In genomic region chr20:15546624-15547023, GRCh38 we compare ENCODE assay signal across 21 cellular contexts.
DNase-seq lines count a peak whose midpoint lies in the region; ATAC-seq and TF ChIP-seq lines count a peak whose summit lies in the region.
"Had no signal": no experiment of that assay in that cellular context is flagged by ENCODE, and none has a peak within 500 bp of the region (broad histone marks: within the 10 kb centered on the region; RNA-seq: fewer than 3 reads in every experiment).

No MANE protein-coding gene starts in this region.

- H3K4me3 ChIP-seq in PC-3 (ENCODE audit: low read length), result no peak overlapping the region
- no peak overlapping the region for H3K4me3 ChIP-seq in epithelial cell of esophagus (ENCODE audit: low read length)
- H3K4me3 ChIP-seq: BLaER1, GM12878, GM23248 had no signal

- no peaks in the 10 kb centered on the region for H3K36me3 ChIP-seq in PC-3 (ENCODE audit: low read depth, low read length)
- H3K36me3 ChIP-seq: BLaER1 had no signal

- no peak overlapping the region for H3K4me2 ChIP-seq in PC-3 (ENCODE audit: low read length)
- H3K4me2 ChIP-seq: BLaER1 had no signal

- H3K27ac ChIP-seq in PC-3 (ENCODE audit: low read length), result no peak overlapping the region
- H3K27ac ChIP-seq: 22Rv1, BLaER1, C4-2B, GM23248 had no signal

- POLR2A ChIA-PET in PC-3 (lab: Charles Lee; ENCODE audit: unreplicated experiment), result no interaction called here

- no peaks in the 10 kb centered on the region for H4K20me1 ChIP-seq in PC-3 (ENCODE audit: low read length)
- H4K20me1 ChIP-seq: BLaER1 had no signal

- no peaks in the 10 kb centered on the region for H3K9me3 ChIP-seq in PC-3 (ENCODE audit: low read length)

- in situ Hi-C loops in G401 (cut with HindIII; ENCODE audit: low sequenced_read_pairs), result no loop called here

- H3K4me1 ChIP-seq in PC-3 (ENCODE audit: insufficient read depth, low read length), result peaks cover 10% of the 10 kb centered on the region; the same call in 1 of the 2 replicates
- H3K4me1 ChIP-seq: BLaER1 had no signal

- H3K79me2 ChIP-seq in PC-3 (ENCODE audit: low read length), result no peaks in the 10 kb centered on the region

- intact Hi-C loops in PC-3 (cut with micrococcal nuclease), result no loop called here

- H3K27me3 ChIP-seq in PC-3 (ENCODE audit: low read length), result no peaks in the 10 kb centered on the region
- H3K27me3 ChIP-seq: BLaER1 had no signal

- H3F3A ChIP-seq in PC-3 (ENCODE audit: low read length, unreplicated experiment), result no peaks in the 10 kb centered on the region

- CTCF ChIA-PET in PC-3 (lab: Charles Lee), result no interaction called here

- DNase-seq in NCI-H146 (lab: John Stamatoyannopoulos, UW) (peak; percentile 5), NCI-H146 treated with DMSO at 0.1 percent for 48 hours (lab: John Stamatoyannopoulos, UW; ENCODE audit: unreplicated experiment) (no peak), G401 (ENCODE audit: low spot score) (peak; percentile 28), PC-3 (peak; percentile 46), epithelial cell of esophagus (ENCODE audit: low read depth) (peak; percentile 2), NK-92 (lab: John Stamatoyannopoulos, UW; ENCODE audit: unreplicated experiment) (no peak)
- DNase-seq in stimulated activated naive CD8-positive, alpha-beta T cell treated with anti-CD3 and anti-CD28 coated beads, Interleukin-15, Interleukin-2, amounts not matched to agents 100 U/mL and 50 U/mL, for 24 hours, result no peak
- DNase-seq: Caco-2; CD4-positive, CD25-positive, alpha-beta regulatory T cell; CD8-positive, alpha-beta T cell; DMS153; DND-41; GDM1; GM23248; H7; HCEC 1CT had no signal

- TF ChIP-seq CTCF in PC-3 (conservative IDR thresholded peaks at IDR 0.05; ENCODE audit: low read depth, low read length) (no peak), epithelial cell of esophagus (IDR thresholded peaks at IDR 0.05; ENCODE audit: insufficient read depth, low read depth, low read length, missing control alignments) (no peak)

- no peak overlapping the region for H3K9ac ChIP-seq in PC-3 (ENCODE audit: low read length)
- H3K9ac ChIP-seq: BLaER1, GM23248 had no signal

- H3K9me2 ChIP-seq in PC-3 (replicated peaks; ENCODE audit: low read length), result no peaks in the 10 kb centered on the region

- BruUV-seq in PC-3 (replicated peaks; lab: Mats Ljungman, UMichigan), result no TSS peak

- no peak for ATAC-seq in PC-3
- no peak for ATAC-seq in HG02852 (IDR thresholded peaks at IDR 0.05; ENCODE audit: unreplicated experiment)
- ATAC-seq in stimulated activated naive CD8-positive, alpha-beta T cell treated with anti-CD3 and anti-CD28 coated beads, Interleukin-15, Interleukin-2, amounts not matched to agents 100 U/mL and 50 U/mL, for 24 hours, result no peak
- ATAC-seq: CD8-positive, alpha-beta T cell; GM12878 had no signal

- H2AFZ ChIP-seq in PC-3 (ENCODE audit: low read length), result no peak overlapping the region
- H2AFZ ChIP-seq: GM23248 had no signal

Comparison
In these comparisons a context has a peak if more than half of its experiments do, and no peak if none do; other contexts are left out.
1. DNase-seq: peak in NCI-H146 (single experiment), G401 (single experiment), PC-3 (single experiment) and epithelial cell of esophagus (single experiment); none in NCI-H146 treated with DMSO at 0.1 percent for 48 hours (single experiment), stimulated activated naive CD8-positive, alpha-beta T cell treated with anti-CD3 and anti-CD28 coated beads, Interleukin-15, Interleukin-2, amounts not matched to agents 100 U/mL and 50 U/mL, for 24 hours (single experiment) and NK-92 (single experiment).